Comparison of ENCODE assay signal across 19 cellular contexts in genomic region chrX:88397551-88397950, GRCh38.
DNase-seq lines count a peak whose midpoint lies in the region; ATAC-seq and TF ChIP-seq lines count a peak whose summit lies in the region.
"Had no signal": no experiment of that assay in that cellular context is flagged by ENCODE, and none has a peak within 500 bp of the region (broad histone marks: within the 10 kb centered on the region; RNA-seq: fewer than 3 reads in every experiment).

No MANE protein-coding gene starts in this region.

- CTCF ChIA-PET in SK-N-SH (lab: Yijun Ruan, JAX): interaction anchor here (0.6 to 0.7 kb wide), 2 partner anchors 16 to 144 kb away, joined by 3 to 4 read pairs; no protein-coding TSS in a partner anchor

- H3F3A ChIP-seq in SK-N-SH (replicated peaks; ENCODE audit: insufficient read depth): no peaks in the 10 kb centered on the region

- no peak for ATAC-seq in SK-N-SH treated with all-trans-retinoic acid at 6 μM for 48 hours
- no peak for ATAC-seq in psoas muscle
- ATAC-seq in activated CD4-positive, CD25-positive, alpha-beta regulatory T cell treated with anti-CD3 and anti-CD28 coated beads, Interleukin-2, amount 50 U/mL, for 24 hours: no peak
- ATAC-seq in GM19397 (IDR thresholded peaks at IDR 0.05; ENCODE audit: unreplicated experiment): no peak
- ATAC-seq in HG02678 (IDR thresholded peaks at IDR 0.05; ENCODE audit: unreplicated experiment): no peak
- ATAC-seq: HCT116 had no signal

- no peaks in the 10 kb centered on the region for H4K20me1 ChIP-seq in SK-N-SH (ENCODE audit: insufficient read depth)

- H3K79me2 ChIP-seq in SK-N-SH (ENCODE audit: insufficient read depth): no peaks in the 10 kb centered on the region

- H3K9me3 ChIP-seq in SK-N-SH (no peaks in the 10 kb centered on the region), psoas muscle (no peaks in the 10 kb centered on the region)
- H3K9me3 ChIP-seq: MG63, SJCRH30 had no signal

- intact Hi-C loops in psoas muscle (cut with DNase I): no loop called here

- WGBS in SK-N-SH (ENCODE audit: low lambda C conversion rate): 1% methylated on average over 2 of the region's 2 CpGs
- WGBS in psoas muscle, 3 donors: 53 to 71% (median 69%) methylated on average over 2 of the region's 2 CpGs

- no peak overlapping the region for H3K4me3 ChIP-seq in SK-N-SH (ENCODE audit: low read depth in 2 of 2, low read length in 1 of 2)
- no peak overlapping the region for H3K4me3 ChIP-seq in fibroblast of the aortic adventitia (ENCODE audit: low read depth, low read length)
- H3K4me3 ChIP-seq in psoas muscle: no peak overlapping the region
- H3K4me3 ChIP-seq: MG63, SJCRH30 had no signal

- H3K4me2 ChIP-seq in SK-N-SH: no peak overlapping the region
- H3K4me2 ChIP-seq: KMS-11 had no signal

- no peak overlapping the region for H3K9ac ChIP-seq in SK-N-SH
- H3K9ac ChIP-seq: KMS-11 had no signal

- TF ChIP-seq CTCF in SK-N-SH (IDR thresholded peaks at IDR 0.05) (peak; percentile 46), fibroblast of the aortic adventitia (IDR thresholded peaks at IDR 0.05; ENCODE audit: insufficient read depth, low read length) (peak; percentile 16), psoas muscle (IDR thresholded peaks at IDR 0.05) (peak; percentile 5)

- POLR2A ChIA-PET in SK-N-SH (lab: Yijun Ruan, JAX): no interaction called here

- H3K27ac ChIP-seq in SK-N-SH (ENCODE audit: low read depth in 2 of 2, low read length in 1 of 2) (no peak overlapping the region), psoas muscle (no peak overlapping the region)
- H3K27ac ChIP-seq: HL-60, KMS-11, SJCRH30 had no signal

- H3K36me3 ChIP-seq in SK-N-SH (replicated peaks in 1 of 2; ENCODE audit: control insufficient read depth in 1 of 2, insufficient read depth in 2 of 2, low read length in 1 of 2) (no peaks in the 10 kb centered on the region), psoas muscle (ENCODE audit: insufficient read depth in 1 of 2, low read depth in 1 of 2) (no peaks in the 10 kb centered on the region)
- H3K36me3 ChIP-seq: MG63, SJCRH30 had no signal

- H3K27me3 ChIP-seq in SK-N-SH (ENCODE audit: insufficient read depth) (no peaks in the 10 kb centered on the region), psoas muscle (ENCODE audit: insufficient read depth in 3 of 3, low read length in 2 of 3) (no peaks in the 10 kb centered on the region)
- H3K27me3 ChIP-seq: MG63, SJCRH30 had no signal

- H2AFZ ChIP-seq in SK-N-SH (ENCODE audit: low read depth): no peak overlapping the region

- no peak for TF ChIP-seq RAD21 in SK-N-SH (IDR thresholded peaks at IDR 0.05; ENCODE audit: low read length)

- H3K4me1 ChIP-seq in SK-N-SH (ENCODE audit: control insufficient read depth in 1 of 2, insufficient read depth in 2 of 2, low read depth in 1 of 2, low read length in 1 of 2) (no peaks in the 10 kb centered on the region), psoas muscle (no peaks in the 10 kb centered on the region)
- H3K4me1 ChIP-seq: SJCRH30 had no signal

- DNase-seq in SK-N-SH: no peak
- DNase-seq in OCI-M1 (lab: John Stamatoyannopoulos, UW): peak; percentile 18
- no peak for DNase-seq in fibroblast of the aortic adventitia (ENCODE audit: low read depth)
- no peak for DNase-seq in psoas muscle
- DNase-seq: CD4-positive, alpha-beta memory T cell; MG63; NCI-H1105; NCI-H1694 treated with DMSO at 0.1 percent for 48 hours; NCI-H446; NCI-H774; RPMI8226; SJCRH30 had no signal

- H3K9me2 ChIP-seq in SK-N-SH: no peaks in the 10 kb centered on the region

- no peak for TF ChIP-seq EP300 in SK-N-SH (IDR thresholded peaks at IDR 0.05; ENCODE audit: borderline replicate concordance in 1 of 2, low read depth in 1 of 2, low read length in 1 of 2)

TF ChIP-seq in SK-N-SH, 30 proteins besides CTCF, POLR2A, EP300 and RAD21 (continues in another document):
- TF ChIP-seq GABPA (IDR thresholded peaks at IDR 0.05; ENCODE audit: low read depth): no peak
- TF ChIP-seq TAF1 (IDR thresholded peaks at IDR 0.05; ENCODE audit: borderline replicate concordance, low read depth, low read length): no peak
- TF ChIP-seq RXRA (IDR thresholded peaks at IDR 0.05; ENCODE audit: borderline replicate concordance, low read depth): no peak
- TF ChIP-seq FOXM1 (IDR thresholded peaks at IDR 0.05; ENCODE audit: low read depth): no peak
- TF ChIP-seq YY1 (IDR thresholded peaks at IDR 0.05; ENCODE audit: low read depth): no peak
- no peak for TF ChIP-seq GATA2 (CRISPR knock-in tag; IDR thresholded peaks at IDR 0.05)
- TF ChIP-seq ELF1 (IDR thresholded peaks at IDR 0.05): no peak
- TF ChIP-seq CHD2 (IDR thresholded peaks at IDR 0.05; ENCODE audit: low read length, partially characterized antibody): no peak
- TF ChIP-seq, protein P1, sequence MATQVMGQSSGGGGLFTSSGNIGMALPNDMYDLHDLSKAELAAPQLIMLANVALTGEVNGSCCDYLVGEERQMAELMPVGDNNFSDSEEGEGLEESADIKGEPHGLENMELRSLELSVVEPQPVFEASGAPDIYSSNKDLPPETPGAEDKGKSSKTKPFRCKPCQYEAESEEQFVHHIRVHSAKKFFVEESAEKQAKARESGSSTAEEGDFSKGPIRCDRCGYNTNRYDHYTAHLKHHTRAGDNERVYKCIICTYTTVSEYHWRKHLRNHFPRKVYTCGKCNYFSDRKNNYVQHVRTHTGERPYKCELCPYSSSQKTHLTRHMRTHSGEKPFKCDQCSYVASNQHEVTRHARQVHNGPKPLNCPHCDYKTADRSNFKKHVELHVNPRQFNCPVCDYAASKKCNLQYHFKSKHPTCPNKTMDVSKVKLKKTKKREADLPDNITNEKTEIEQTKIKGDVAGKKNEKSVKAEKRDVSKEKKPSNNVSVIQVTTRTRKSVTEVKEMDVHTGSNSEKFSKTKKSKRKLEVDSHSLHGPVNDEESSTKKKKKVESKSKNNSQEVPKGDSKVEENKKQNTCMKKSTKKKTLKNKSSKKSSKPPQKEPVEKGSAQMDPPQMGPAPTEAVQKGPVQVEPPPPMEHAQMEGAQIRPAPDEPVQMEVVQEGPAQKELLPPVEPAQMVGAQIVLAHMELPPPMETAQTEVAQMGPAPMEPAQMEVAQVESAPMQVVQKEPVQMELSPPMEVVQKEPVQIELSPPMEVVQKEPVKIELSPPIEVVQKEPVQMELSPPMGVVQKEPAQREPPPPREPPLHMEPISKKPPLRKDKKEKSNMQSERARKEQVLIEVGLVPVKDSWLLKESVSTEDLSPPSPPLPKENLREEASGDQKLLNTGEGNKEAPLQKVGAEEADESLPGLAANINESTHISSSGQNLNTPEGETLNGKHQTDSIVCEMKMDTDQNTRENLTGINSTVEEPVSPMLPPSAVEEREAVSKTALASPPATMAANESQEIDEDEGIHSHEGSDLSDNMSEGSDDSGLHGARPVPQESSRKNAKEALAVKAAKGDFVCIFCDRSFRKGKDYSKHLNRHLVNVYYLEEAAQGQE (IDR thresholded peaks at IDR 0.05; ENCODE audit: low read depth, low read length): no peak
- no peak for TF ChIP-seq TCF12 (IDR thresholded peaks at IDR 0.05)

TF ChIP-seq in SK-N-SH treated with all-trans-retinoic acid at 6 μM for 48 hours, 23 proteins besides CTCF, POLR2A, EP300 and RAD21:
- TF ChIP-seq ZNF565 (CRISPR knock-in tag; conservative IDR thresholded peaks at IDR 0.05; ENCODE audit: low read depth): no peak
- no peak for TF ChIP-seq ESRRG (CRISPR knock-in tag; IDR thresholded peaks at IDR 0.05)
- TF ChIP-seq PPARA (CRISPR knock-in tag; IDR thresholded peaks at IDR 0.05; ENCODE audit: borderline replicate concordance): no peak
